ENCODE assay signal across 19 cellular contexts in the genomic region with DNA sequence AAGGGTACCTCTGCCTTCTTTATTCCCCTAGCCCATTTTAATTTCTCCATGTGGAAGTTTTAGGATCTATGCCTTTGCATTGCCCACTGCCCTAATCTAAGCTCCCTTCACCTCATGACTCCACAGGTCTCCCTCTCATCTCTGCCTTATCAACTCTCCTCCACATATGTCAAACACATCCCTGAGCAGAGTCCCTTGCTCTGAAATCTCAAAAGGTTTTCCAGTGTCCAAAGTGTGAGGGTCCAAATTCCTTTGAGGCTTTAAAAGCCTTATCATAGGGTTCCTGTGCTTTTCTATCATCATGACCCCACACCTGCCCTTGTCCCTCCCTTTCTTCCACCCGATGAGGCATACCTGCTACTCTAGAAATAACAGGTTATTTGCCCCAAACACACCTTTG.
"Had no signal": no experiment of that assay in that cellular context is flagged by ENCODE, and none has a peak within 500 bp of the region (broad histone marks: within the 10 kb centered on the region; RNA-seq: fewer than 3 reads in every experiment).

No MANE protein-coding gene starts in this region.

- H3K27me3 Mint-ChIP-seq: activated CD8-positive, alpha-beta memory T cell treated with anti-CD3 and anti-CD28 coated beads, Interleukin-2, amount 10 ng/mL, durations not matched to agents 7 days and 5 days; activated naive CD8-positive, alpha-beta T cell; activated T-cell treated with anti-CD3 and anti-CD28 coated beads, Interleukin-2, amount 50 U/mL, for 24 hours had no signal

- ATAC-seq: activated CD4-positive, CD25-positive, alpha-beta regulatory T cell treated with anti-CD3 and anti-CD28 coated beads, Interleukin-2, amount 50 U/mL, for 24 hours; activated CD8-positive, alpha-beta memory T cell treated with anti-CD3 and anti-CD28 coated beads, Interleukin-2, amount 10 ng/mL, durations not matched to agents 7 days and 5 days; PC-3 had no signal

- DNase-seq: activated CD4-positive, alpha-beta T cell treated with anti-CD3 and anti-CD28 coated beads for 48 hours; activated CD4-positive, alpha-beta T cell treated with anti-CD3 and anti-CD28 coated beads, Interleukin-2, amount 50 U/mL, for 48 hours; activated CD8-positive, alpha-beta memory T cell treated with anti-CD3 and anti-CD28 coated beads, Interleukin-2, amount 10 ng/mL, durations not matched to agents 7 days and 5 days; activated effector memory CD4-positive, alpha-beta T cell treated with Interleukin-2 at 50 U/mL for 16 hours; activated naive CD4-positive, alpha-beta T cell; activated T-cell treated with anti-CD3 and anti-CD28 coated beads, Interleukin-2, amount 50 U/mL, for 24 hours; Kasumi-1; KBM-7; NCI-H1105 treated with DMSO at 0.1 percent for 48 hours; NCI-H1436 treated with DMSO at 0.1 percent for 48 hours; NCI-H2081; PC-3 had no signal

- H3K27ac Mint-ChIP-seq: activated CD8-positive, alpha-beta memory T cell treated with anti-CD3 and anti-CD28 coated beads, Interleukin-2, amount 10 ng/mL, durations not matched to agents 7 days and 5 days; activated naive CD8-positive, alpha-beta T cell; activated T-cell treated with anti-CD3 and anti-CD28 coated beads, Interleukin-2, amount 50 U/mL, for 24 hours; activated T-helper 1 cell treated with anti-CD3 and anti-CD28 coated beads, Interleukin-12 subunit alpha, Interleukin-12 subunit beta, Interleukin-2, Interleukin-4 antibody, amounts not matched to agents 30 ng/mL and 10 ng/mL and 1 ng/mL, durations not matched to agents 14 hours and 24 hours and 36 hours; T-helper 1 cell treated with Interleukin-12 subunit alpha and Interleukin-12 subunit beta and Interleukin-4 antibody, amounts not matched to agents 30 μg/mL and 1 μg/mL, for 36 hours had no signal

- H3K9me3 Mint-ChIP-seq: activated T-cell treated with anti-CD3 and anti-CD28 coated beads, Interleukin-2, amount 50 U/mL, for 24 hours; activated T-helper 1 cell treated with anti-CD3 and anti-CD28 coated beads, Interleukin-12 subunit alpha, Interleukin-12 subunit beta, Interleukin-2, Interleukin-4 antibody, amounts not matched to agents 30 ng/mL and 10 ng/mL and 1 ng/mL, durations not matched to agents 14 hours and 24 hours and 36 hours; brain; T-helper 1 cell treated with Interleukin-12 subunit alpha and Interleukin-12 subunit beta and Interleukin-4 antibody, amounts not matched to agents 30 μg/mL and 1 μg/mL, for 36 hours had no signal

- FAIRE-seq: astrocyte, RCC 7860 had no signal

- H3K4me3 Mint-ChIP-seq: activated CD8-positive, alpha-beta memory T cell treated with anti-CD3 and anti-CD28 coated beads, Interleukin-2, amount 10 ng/mL, durations not matched to agents 7 days and 5 days; activated naive CD8-positive, alpha-beta T cell; activated T-cell treated with anti-CD3 and anti-CD28 coated beads, Interleukin-2, amount 50 U/mL, for 24 hours; activated T-helper 1 cell treated with anti-CD3 and anti-CD28 coated beads, Interleukin-12 subunit alpha, Interleukin-12 subunit beta, Interleukin-2, Interleukin-4 antibody, amounts not matched to agents 30 ng/mL and 10 ng/mL and 1 ng/mL, durations not matched to agents 14 hours and 24 hours and 36 hours; brain; T-helper 1 cell treated with Interleukin-12 subunit alpha and Interleukin-12 subunit beta and Interleukin-4 antibody, amounts not matched to agents 30 μg/mL and 1 μg/mL, for 36 hours had no signal
